Comparison of ENCODE assay signal across 8 cellular contexts in genomic region chr3:98901465-98902174, GRCh38. TPM values are rescaled to one million over a fixed set of nuclear protein-coding genes. Genes with fewer than 3 reads are reported as not detected.
DNase-seq lines count a peak whose midpoint lies in the region; ATAC-seq lines count a peak whose summit lies in the region.

TSS of gene DCBLD2 (minus strand) at chr3:98901695. CDS start at chr3:98901326, 369 bp downstream.

- H3K4me1 ChIP-seq in mesendoderm (ENCODE audit: control insufficient read depth, low read depth, low read length): no peaks in the 10 kb centered on the region

- no CpG with 5 or more reads among the region's 73 CpGs for WGBS in mesendoderm (ENCODE audit: extremely low coverage, insufficient coverage, low lambda C conversion rate)

- peak within 1 kb of the TSS; percentile 73 for H3K4me3 ChIP-seq in mesendoderm (ENCODE audit: low read length)

- peak; percentile 99 for ATAC-seq in GM21360 (IDR thresholded peaks at IDR 0.05; ENCODE audit: unreplicated experiment)

- peaks cover 5% of the 10 kb centered on the region for H3K79me1 ChIP-seq in mesendoderm (ENCODE audit: low read length)

- H2BK5ac ChIP-seq in mesendoderm (ENCODE audit: low read length): peak within 1 kb of the TSS; percentile 94

- H4K8ac ChIP-seq in mesendoderm (ENCODE audit: low read depth, low read length): peak within 1 kb of the TSS; percentile 28

- H3K79me2 ChIP-seq in mesendoderm (ENCODE audit: control insufficient read depth, insufficient read depth, low read length): peaks cover 11% of the 10 kb centered on the region

- no peak within 1 kb of the TSS for H2BK15ac ChIP-seq in mesendoderm (replicated peaks; ENCODE audit: low read depth)

- H3K9ac ChIP-seq in mesendoderm (ENCODE audit: low read length): peak within 1 kb of the TSS; percentile 96

- no peaks in the 10 kb centered on the region for H3K36me3 ChIP-seq in mesendoderm (ENCODE audit: control insufficient read depth, insufficient read depth, low read length)

- H3K27me3 ChIP-seq in mesendoderm (ENCODE audit: insufficient read depth, low read length, poor library complexity): no peaks in the 10 kb centered on the region

- peak within 1 kb of the TSS; percentile 70 for H3K4me2 ChIP-seq in mesendoderm (ENCODE audit: low read length)

- H2AK5ac ChIP-seq in mesendoderm (ENCODE audit: low read length): no peak within 1 kb of the TSS

- peak within 1 kb of the TSS; percentile 99 for H3K56ac ChIP-seq in mesendoderm (ENCODE audit: low read length)

- no peak within 1 kb of the TSS for H4K5ac ChIP-seq in mesendoderm (ENCODE audit: low read length)

- H2BK120ac ChIP-seq in mesendoderm (ENCODE audit: low read depth, low read length): peak within 1 kb of the TSS; percentile 10

- peak within 1 kb of the TSS; percentile 70 for H3K18ac ChIP-seq in mesendoderm (ENCODE audit: low read length)

- in situ Hi-C loops in endometrial microvascular endothelial cells (cut with HindIII; ENCODE audit: inconsistent ontology term, low pct_unique_long_range_greater_than_20kb, low sequenced_read_pairs): no loop called here

- peak; percentile 92 for DNase-seq in COLO668 (lab: John Stamatoyannopoulos, UW; ENCODE audit: unreplicated experiment)
- DNase-seq in HT-29 (ENCODE audit: low spot score): peak; percentile 99
- DNase-seq in NOMO-1 treated with DMSO at 0.1 percent for 48 hours (lab: John Stamatoyannopoulos, UW; ENCODE audit: unreplicated experiment): peak; percentile 85
- DNase-seq in activated CD8-positive, alpha-beta memory T cell treated with anti-CD3 and anti-CD28 coated beads, Interleukin-2, amount 50 U/mL, for 48 hours: peak; percentile 93
- DNase-seq in mesendoderm: peak; percentile 100
- peak; percentile 79 for DNase-seq in stimulated activated CD8-positive, alpha-beta memory T cell treated with anti-CD3 and anti-CD28 coated beads, Interleukin-12 subunit alpha, Interleukin-12 subunit beta, amount 100 ng/mL, for 4 hours (ENCODE audit: low read depth)

- H3K27ac ChIP-seq in mesendoderm (ENCODE audit: low read depth, low read length): peak within 1 kb of the TSS; percentile 84

- peak within 1 kb of the TSS; percentile 58 for H3K4ac ChIP-seq in mesendoderm (ENCODE audit: low read depth, low read length)

- peak within 1 kb of the TSS; percentile 75 for H3K23ac ChIP-seq in mesendoderm (ENCODE audit: low read length)

RNA-seq across cellular contexts. Expression of gene DCBLD2, which starts in this region (rescaled TPM):
- 104 TPM in 2 replicates for total RNA-seq in HT-29 (2014; rRNA removed; shearing (Covaris generic))
- total RNA-seq in endometrial microvascular endothelial cells (ENCODE audit: inconsistent ontology term): 62.4 TPM
- 36.9 TPM for polyA plus RNA-seq in mesendoderm (2013, experiment 1 of 2)
- 34.8 TPM for polyA plus RNA-seq in mesendoderm (2013, experiment 2 of 2)

Comparison
In these comparisons a context has a peak if more than half of its experiments do, and no peak if none do; other contexts are left out.
1. Peak in every context shown above with its lines: DNase-seq, ATAC-seq, H3K4me3 ChIP-seq and H3K27ac ChIP-seq.